8 cellular contexts compared by ENCODE assay signal in genomic region chr3:12993623-12994356, GRCh38.
A peak's percentile ranks its signal among the peaks of the same experiment; 100 is the strongest.
DNase-seq lines count a peak whose midpoint lies in the region; ATAC-seq and TF ChIP-seq lines count a peak whose summit lies in the region.

No MANE protein-coding gene starts in this region.

- no peaks in the 10 kb centered on the region for H3K9me3 Mint-ChIP-seq in mesothelial cell of epicardium

- no peak overlapping the region for H3K27ac ChIP-seq in OCI-LY7 (ENCODE audit: low read depth, low read length, poor library complexity, severe bottlenecking)
- H3K27ac ChIP-seq in coronary artery: peak overlapping the region; percentile 86 to 92

- H4K20me1 ChIP-seq in OCI-LY7 (ENCODE audit: insufficient read depth, low read length): peaks cover 5% of the 10 kb centered on the region; the same call in 1 of the 2 replicates

- no peak overlapping the region for H2AFZ ChIP-seq in OCI-LY7 (ENCODE audit: low read length)

- no peaks in the 10 kb centered on the region for H3K9me3 ChIP-seq in OCI-LY7 (ENCODE audit: low read length)

- BruUV-seq in OCI-LY7 (replicated peaks; lab: Mats Ljungman, UMichigan): no TSS peak

- H3K36me3 ChIP-seq in OCI-LY7 (ENCODE audit: insufficient read depth, low read length): peaks cover 9% of the 10 kb centered on the region

- H3K27ac Mint-ChIP-seq in mesothelial cell of epicardium: no peak overlapping the region

- H3K36me3 Mint-ChIP-seq in mesothelial cell of epicardium: no peaks in the 10 kb centered on the region

- POLR2A ChIA-PET in OCI-LY7 (lab: Charles Lee): no interaction called here

- TF ChIP-seq CTCF in GM13976 (IDR thresholded peaks at IDR 0.05; ENCODE audit: borderline replicate concordance, control extremely low read depth, extremely low read depth, insufficient read depth, missing control alignments) (no peak), OCI-LY7 (conservative IDR thresholded peaks at IDR 0.05; ENCODE audit: low read length) (no peak), coronary artery (IDR thresholded peaks at IDR 0.05) (no peak), mesothelial cell of epicardium (IDR thresholded peaks at IDR 0.05; ENCODE audit: unreplicated experiment) (no peak)

- peaks cover 47% of the 10 kb centered on the region for H3K4me1 ChIP-seq in OCI-LY7 (ENCODE audit: insufficient read depth, low read length, poor library complexity, severe bottlenecking)

- peak overlapping the region; percentile 96 for H3K4me2 ChIP-seq in OCI-LY7 (ENCODE audit: low read length)

- in situ Hi-C loops in GM13976 (cut with MboI; ENCODE audit: low sequenced_read_pairs, unreplicated experiment): no loop called here

- H3K9me2 ChIP-seq in OCI-LY7 (ENCODE audit: insufficient read depth, low read length): no peaks in the 10 kb centered on the region

- H3K4me3 ChIP-seq in OCI-LY7 (ENCODE audit: low read depth, low read length, poor library complexity, severe bottlenecking) (peak overlapping the region; percentile 69), coronary artery (peak overlapping the region; percentile 91)

- peak overlapping the region; percentile 82 for H3K4me3 Mint-ChIP-seq in mesothelial cell of epicardium

- H3K4me1 Mint-ChIP-seq in mesothelial cell of epicardium: peaks cover 5% of the 10 kb centered on the region

- CTCF ChIA-PET in OCI-LY7 (lab: Charles Lee; ENCODE audit: unreplicated experiment): no interaction called here

- DNase-seq in 8988T: peak; percentile 71
- DNase-seq in GM13976 (ENCODE audit: low spot score): peak; percentile 76
- DNase-seq in OCI-LY7 (ENCODE audit: low spot score): no peak
- DNase-seq in coronary artery (ENCODE audit: low spot score): no peak
- DNase-seq in mesothelial cell of epicardium (ENCODE audit: low spot score in 2 of 2, unreplicated experiment in 2 of 2): peak in 1 of 2 experiments; percentile 58
- DNase-seq in NCI-H524 treated with DMSO at 0.1 percent for 48 hours (lab: John Stamatoyannopoulos, UW): no peak

- H3K79me2 ChIP-seq in OCI-LY7 (ENCODE audit: insufficient read depth, low read depth, low read length): peaks cover 32% of the 10 kb centered on the region; the same call in 1 of the 2 replicates

- intact Hi-C loops in OCI-LY7 (cut with micrococcal nuclease; ENCODE audit: unreplicated experiment): loop anchor here (2.0 kb wide), 1 partner anchor 21 kb away; no protein-coding TSS in a partner anchor

- ATAC-seq in GM19452 (IDR thresholded peaks at IDR 0.05; ENCODE audit: unreplicated experiment): no peak
- ATAC-seq in HG02588 (IDR thresholded peaks at IDR 0.05; ENCODE audit: unreplicated experiment): no peak

- H3K27me3 Mint-ChIP-seq in mesothelial cell of epicardium (ENCODE audit: low read depth): peaks cover 9% of the 10 kb centered on the region

Comparison
In these comparisons a context has a peak if more than half of its experiments do, and no peak if none do; other contexts are left out.
1. DNase-seq: peak in 8988T (single experiment) and GM13976 (single experiment); none in OCI-LY7 (single experiment), coronary artery (single experiment) and NCI-H524 treated with DMSO at 0.1 percent for 48 hours (single experiment).